29 cellular contexts compared by ENCODE assay signal in genomic region chr6:108288742-108289141, GRCh38.
"Had no signal": no experiment of that assay in that cellular context is flagged by ENCODE, and none has a peak within 500 bp of the region (broad histone marks: within the 10 kb centered on the region; RNA-seq: fewer than 3 reads in every experiment).

No MANE protein-coding gene starts in this region.

- H3K36me3 ChIP-seq: brain microvascular endothelial cell, Peyer's patch, SJSA1 had no signal

- H3K36me3 Mint-ChIP-seq: activated naive CD4-positive, alpha-beta T cell treated with anti-CD3 and anti-CD28 coated beads, Interleukin-2, amount 50 U/mL, for 72 hours had no signal

- H3K27me3 Mint-ChIP-seq: activated B cell treated with CpG ODN at 0.5 μM for 24 hours; activated CD8-positive, alpha-beta T cell treated with anti-CD3 and anti-CD28 coated beads for 36 hours had no signal

- DNase-seq: activated B cell treated with CpG ODN at 0.5 μM for 24 hours; activated CD4-positive, alpha-beta T cell treated with anti-CD3 and anti-CD28 coated beads for 4 hours; activated CD4-positive, alpha-beta T cell treated with anti-CD3 and anti-CD28 coated beads, Interleukin-2, amount 50 U/mL, for 1 hour; activated CD4-positive, CD25-positive, alpha-beta regulatory T cell treated with anti-CD3 and anti-CD28 coated beads, Interleukin-2, amount 50 U/mL, for 72 hours; activated CD8-positive, alpha-beta T cell treated with anti-CD3 and anti-CD28 coated beads for 36 hours; activated gamma-delta T cell treated with Interleukin-2 at 50 U/mL for 16 hours; activated naive CD4-positive, alpha-beta T cell treated with anti-CD3 and anti-CD28 coated beads for 36 hours; activated T-cell treated with anti-CD3 and anti-CD28 coated beads, Interleukin-2, amount 50 U/mL, for 1 hour; amniotic stem cell; aorta; brain microvascular endothelial cell; central memory CD4-positive, alpha-beta T cell; MM.1S; NCI-H1092; NCI-H1436 treated with DMSO at 0.1 percent for 48 hours; NCI-H1694 treated with DMSO at 0.1 percent for 48 hours; NCI-H2029; NCI-H345; NCI-H524 treated with DMSO at 0.1 percent for 48 hours; Peyer's patch; RPMI8226; SHP77 treated with DMSO at 0.1 percent for 48 hours; SK-N-SH had no signal

- ATAC-seq: activated CD8-positive, alpha-beta T cell treated with anti-CD3 and anti-CD28 coated beads for 36 hours; activated naive CD4-positive, alpha-beta T cell treated with anti-CD3 and anti-CD28 coated beads, Interleukin-2, amount 50 U/mL, for 72 hours had no signal

- H3K27me3 ChIP-seq: brain microvascular endothelial cell, Peyer's patch, SJSA1 had no signal

- H3K4me3 Mint-ChIP-seq: activated B cell treated with CpG ODN at 0.5 μM for 24 hours; activated CD8-positive, alpha-beta T cell treated with anti-CD3 and anti-CD28 coated beads for 36 hours; activated naive CD4-positive, alpha-beta T cell treated with anti-CD3 and anti-CD28 coated beads for 36 hours; activated T-helper 1 cell treated with anti-CD3 and anti-CD28 coated beads, Interleukin-12 subunit alpha, Interleukin-12 subunit beta, Interleukin-2, Interleukin-4 antibody, amounts not matched to agents 30 ng/mL and 10 ng/mL and 1 ng/mL, durations not matched to agents 14 hours and 24 hours and 36 hours; T-helper 1 cell treated with Interleukin-12 subunit alpha and Interleukin-12 subunit beta and Interleukin-4 antibody, amounts not matched to agents 30 μg/mL and 1 μg/mL, for 36 hours; T-helper 2 cell treated with Interferon-gamma antibody and Interleukin-4, amounts not matched to agents 5 μg/mL and 100 μg/mL, for 36 hours had no signal

- H3K9ac ChIP-seq: KMS-11, SK-N-SH had no signal

- H3K9me3 ChIP-seq: Peyer's patch, SJSA1, SK-N-SH had no signal

- H3K27ac ChIP-seq: brain microvascular endothelial cell, KMS-11, Peyer's patch, SJSA1 had no signal

- H3K4me2 ChIP-seq: KMS-11, SK-N-SH had no signal

- H3K27ac Mint-ChIP-seq: activated B cell treated with CpG ODN at 0.5 μM for 24 hours; activated CD8-positive, alpha-beta T cell treated with anti-CD3 and anti-CD28 coated beads for 36 hours; activated naive CD4-positive, alpha-beta T cell treated with anti-CD3 and anti-CD28 coated beads for 36 hours; activated naive CD4-positive, alpha-beta T cell treated with anti-CD3 and anti-CD28 coated beads, Interleukin-2, amount 50 U/mL, for 72 hours; activated T-helper 1 cell treated with anti-CD3 and anti-CD28 coated beads, Interleukin-12 subunit alpha, Interleukin-12 subunit beta, Interleukin-2, Interleukin-4 antibody, amounts not matched to agents 30 ng/mL and 10 ng/mL and 1 ng/mL, durations not matched to agents 14 hours and 24 hours and 36 hours; T-helper 1 cell treated with Interleukin-12 subunit alpha and Interleukin-12 subunit beta and Interleukin-4 antibody, amounts not matched to agents 30 μg/mL and 1 μg/mL, for 36 hours; T-helper 2 cell treated with Interferon-gamma antibody and Interleukin-4, amounts not matched to agents 5 μg/mL and 100 μg/mL, for 36 hours had no signal

- H3K4me1 ChIP-seq: Peyer's patch, SJSA1 had no signal

- H3K9me2 ChIP-seq: SK-N-SH had no signal

- H3K9me3 Mint-ChIP-seq: activated B cell treated with CpG ODN at 0.5 μM for 24 hours; activated CD8-positive, alpha-beta T cell treated with anti-CD3 and anti-CD28 coated beads for 36 hours; activated naive CD4-positive, alpha-beta T cell treated with anti-CD3 and anti-CD28 coated beads for 36 hours; activated naive CD4-positive, alpha-beta T cell treated with anti-CD3 and anti-CD28 coated beads, Interleukin-2, amount 50 U/mL, for 72 hours; activated T-helper 1 cell treated with anti-CD3 and anti-CD28 coated beads, Interleukin-12 subunit alpha, Interleukin-12 subunit beta, Interleukin-2, Interleukin-4 antibody, amounts not matched to agents 30 ng/mL and 10 ng/mL and 1 ng/mL, durations not matched to agents 14 hours and 24 hours and 36 hours; T-helper 1 cell treated with Interleukin-12 subunit alpha and Interleukin-12 subunit beta and Interleukin-4 antibody, amounts not matched to agents 30 μg/mL and 1 μg/mL, for 36 hours; T-helper 2 cell treated with Interferon-gamma antibody and Interleukin-4, amounts not matched to agents 5 μg/mL and 100 μg/mL, for 36 hours had no signal

- H3K4me3 ChIP-seq: Peyer's patch, SJSA1 had no signal
